ENCODE assay signal across 8 cellular contexts in the genomic region with DNA sequence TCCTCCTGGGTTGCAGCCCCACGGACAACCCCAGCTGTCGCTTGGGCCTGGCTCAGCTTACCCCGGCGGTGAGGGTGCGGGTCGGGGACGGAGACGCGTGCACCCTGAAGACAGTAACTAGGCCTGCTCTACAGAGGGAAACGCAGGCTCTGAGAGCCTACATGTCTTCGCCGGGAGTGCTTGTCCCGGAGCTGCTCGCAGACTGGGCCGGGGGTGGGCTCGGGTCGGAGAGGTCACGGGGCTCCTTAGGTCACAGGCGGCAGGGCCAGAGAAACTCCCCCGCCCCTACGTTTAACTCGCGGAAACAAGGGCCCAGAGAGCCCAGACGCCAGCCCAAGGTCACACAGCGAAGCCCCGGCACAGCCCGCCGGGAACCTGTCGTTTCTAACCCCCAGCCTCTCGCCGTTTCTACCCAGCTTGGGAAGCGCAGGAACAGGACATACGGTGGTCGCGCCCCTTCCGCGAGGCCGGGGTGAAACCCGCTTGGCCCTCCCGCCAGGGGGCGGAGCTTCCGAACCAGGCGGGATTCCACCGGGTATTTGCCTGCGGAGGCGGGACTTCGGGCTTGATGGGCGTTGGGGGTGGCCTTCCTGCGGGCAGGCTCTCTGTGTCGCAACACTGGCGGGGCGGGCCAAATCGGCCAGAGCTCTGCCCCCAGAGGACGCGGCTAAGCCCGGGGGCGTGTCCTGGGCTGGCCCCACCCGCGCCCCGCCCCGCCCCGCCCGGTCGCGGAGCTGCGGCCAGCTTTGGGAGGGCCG. TPM values are rescaled to one million over a fixed set of nuclear protein-coding genes. Genes with fewer than 3 reads are reported as not detected.
A peak's percentile ranks its signal among the peaks of the same experiment; 100 is the strongest.
DNase-seq lines count a peak whose midpoint lies in the region; FAIRE-seq and TF ChIP-seq lines count a peak whose summit lies in the region.

A gene with protein sequence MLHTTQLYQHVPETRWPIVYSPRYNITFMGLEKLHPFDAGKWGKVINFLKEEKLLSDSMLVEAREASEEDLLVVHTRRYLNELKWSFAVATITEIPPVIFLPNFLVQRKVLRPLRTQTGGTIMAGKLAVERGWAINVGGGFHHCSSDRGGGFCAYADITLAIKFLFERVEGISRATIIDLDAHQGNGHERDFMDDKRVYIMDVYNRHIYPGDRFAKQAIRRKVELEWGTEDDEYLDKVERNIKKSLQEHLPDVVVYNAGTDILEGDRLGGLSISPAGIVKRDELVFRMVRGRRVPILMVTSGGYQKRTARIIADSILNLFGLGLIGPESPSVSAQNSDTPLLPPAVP (plus strand): TSS at position 725 of the 758 bp plus-strand sequence. CDS start 42 bp downstream, outside the sequence.

- H3F3A ChIP-seq in MM.1S (ENCODE audit: insufficient read depth, low read length), result no peaks in the 10 kb centered on the region

- H3K9me2 ChIP-seq in MM.1S (replicated peaks; ENCODE audit: insufficient read depth, low read length), result no peaks in the 10 kb centered on the region

- H3K4me1 ChIP-seq in HAP-1, result peaks cover 21% of the 10 kb centered on the region
- no peaks in the 10 kb centered on the region for H3K4me1 ChIP-seq in MM.1S (ENCODE audit: low read length)
- peaks cover 8 to 19% of the 10 kb centered on the region in 2 donors for H3K4me1 ChIP-seq in neuronal stem cell (ENCODE audit: control insufficient read depth in 2 of 2, insufficient read depth in 1 of 2, low read depth in 1 of 2, low read length in 2 of 2)
- H3K4me1 ChIP-seq in subcutaneous abdominal adipose tissue (ENCODE audit: control insufficient read depth in 5 of 5, insufficient read depth in 5 of 5, low read length in 5 of 5), result peaks cover 3 to 24% (median 16%) of the 10 kb centered on the region in 5 donors

- in situ Hi-C loops in HAP-1 (cut with MboI; ENCODE audit: low sequenced_read_pairs), result no loop called here

- H2BK12ac ChIP-seq in neuronal stem cell (ENCODE audit: low read length), result no peak within 1 kb of the TSS

- peak within 1 kb of the TSS; percentile 50 for H2AK5ac ChIP-seq in neuronal stem cell (ENCODE audit: low read depth, low read length)

- H2AFZ ChIP-seq in MM.1S (ENCODE audit: low read length) (peak within 1 kb of the TSS; percentile 94), neuronal stem cell (ENCODE audit: low read length) (peak within 1 kb of the TSS; percentile 80)

- H3K36me3 ChIP-seq in HAP-1 (replicated peaks) (no peaks in the 10 kb centered on the region), MM.1S (replicated peaks; ENCODE audit: insufficient read depth, low read length) (no peaks in the 10 kb centered on the region), neuronal stem cell (replicated peaks in 1 of 2; ENCODE audit: control insufficient read depth in 2 of 2, insufficient read depth in 2 of 2, low read length in 2 of 2) (no peaks in the 10 kb centered on the region), subcutaneous abdominal adipose tissue (ENCODE audit: control insufficient read depth in 5 of 5, insufficient read depth in 5 of 5, low read length in 5 of 5) (no peaks in the 10 kb centered on the region)

- no peak within 1 kb of the TSS for H4K8ac ChIP-seq in neuronal stem cell (ENCODE audit: low read depth, low read length)

- no peaks in the 10 kb centered on the region for H4K20me1 ChIP-seq in MM.1S (ENCODE audit: insufficient read depth, low read length)

- no peaks in the 10 kb centered on the region for H3K79me2 ChIP-seq in MM.1S (ENCODE audit: low read length)

- TF ChIP-seq CTCF in MM.1S (IDR thresholded peaks at IDR 0.05; ENCODE audit: low read length), result no peak

- H2BK120ac ChIP-seq in neuronal stem cell (ENCODE audit: low read depth, low read length), result peak within 1 kb of the TSS; percentile 90

- H3K4me2 ChIP-seq in MM.1S (ENCODE audit: low read depth, low read length) (peak within 1 kb of the TSS; percentile 74), neuronal stem cell (ENCODE audit: insufficient read depth, low read length, poor library complexity, severe bottlenecking) (peak within 1 kb of the TSS; percentile 84)

- peak; percentile 79 for FAIRE-seq in G401.6 (lab: Jason Lieb, UNC)

- H2BK15ac ChIP-seq in neuronal stem cell (ENCODE audit: low read length), result peak within 1 kb of the TSS; percentile 53

- peak within 1 kb of the TSS; percentile 97 for H3K18ac ChIP-seq in neuronal stem cell (ENCODE audit: low read length)

- H3K4ac ChIP-seq in neuronal stem cell (ENCODE audit: low read length), result no peak within 1 kb of the TSS

- H2BK5ac ChIP-seq in neuronal stem cell (ENCODE audit: low read length), result peak within 1 kb of the TSS; percentile 91

- H3K79me1 ChIP-seq in neuronal stem cell (ENCODE audit: low read depth, low read length), result no peaks in the 10 kb centered on the region

- peak; percentile 96 to 100 for DNase-seq in HAP-1 (ENCODE audit: low spot score in 2 of 2)
- peak; percentile 99 for DNase-seq in MM.1S
- DNase-seq in SIG-M5 (lab: John Stamatoyannopoulos, UW), result peak; percentile 60
- peak; percentile 83 to 98 (median 94) for DNase-seq in activated naive CD4-positive, alpha-beta T cell (lab: John Stamatoyannopoulos, UW)
- peak; percentile 91 for DNase-seq in foreskin melanocyte
- peak; percentile 98 for DNase-seq in neuronal stem cell (ENCODE audit: low spot score)

- peak within 1 kb of the TSS; percentile 53 for H3K4me3 ChIP-seq in HAP-1
- H3K4me3 ChIP-seq in MM.1S (ENCODE audit: low read length), result peak within 1 kb of the TSS; percentile 80
- peak within 1 kb of the TSS; percentile 54 to 85 for H3K4me3 ChIP-seq in neuronal stem cell (ENCODE audit: low read length in 2 of 2)
- peak within 1 kb of the TSS; percentile 46 to 86 (median 80) for H3K4me3 ChIP-seq in subcutaneous abdominal adipose tissue (ENCODE audit: low read depth in 1 of 5, low read length in 5 of 5)

- peak within 1 kb of the TSS; percentile 65 for H3K14ac ChIP-seq in neuronal stem cell (ENCODE audit: low read length)

- WGBS in neuronal stem cell (ENCODE audit: extremely low coverage in 2 of 2, insufficient read length in 2 of 2, insufficient replicate concordance in 1 of 2), 2 donors, result no CpG with 5 or more reads among the region's 67 CpGs

- peak within 1 kb of the TSS; percentile 76 for H3K9ac ChIP-seq in MM.1S (ENCODE audit: low read length)
- H3K9ac ChIP-seq in neuronal stem cell (ENCODE audit: low read depth, low read length, poor library complexity), result peak within 1 kb of the TSS; percentile 96
- peak within 1 kb of the TSS in 4 of 5 donors; percentile 84 to 93 (median 88) for H3K9ac ChIP-seq in subcutaneous abdominal adipose tissue (ENCODE audit: low read length in 5 of 5)

- H3K27ac ChIP-seq in MM.1S (ENCODE audit: low read length) (no peak within 1 kb of the TSS), neuronal stem cell (replicated peaks; ENCODE audit: low read length) (peak within 1 kb of the TSS; percentile 94), subcutaneous abdominal adipose tissue (ENCODE audit: low read depth, low read length) (peak within 1 kb of the TSS; percentile 79)

- H3K23ac ChIP-seq in neuronal stem cell (ENCODE audit: low read depth, low read length, poor library complexity), result peak within 1 kb of the TSS; percentile 83

- no peaks in the 10 kb centered on the region for H3K27me3 ChIP-seq in HAP-1 (ENCODE audit: low read depth)
- no peaks in the 10 kb centered on the region for H3K27me3 ChIP-seq in MM.1S (replicated peaks; ENCODE audit: insufficient read depth, low read length)
- H3K27me3 ChIP-seq in neuronal stem cell (ENCODE audit: control insufficient read depth in 3 of 3, insufficient read depth in 3 of 3, low read depth in 1 of 3, low read length in 3 of 3), result peaks cover 0 to 9% (median 0%) of the 10 kb centered on the region in 3 experiments
- H3K27me3 ChIP-seq in subcutaneous abdominal adipose tissue (ENCODE audit: control insufficient read depth in 5 of 5, insufficient read depth in 4 of 5, low read length in 5 of 5), result peaks cover 0 to 3% (median 0%) of the 10 kb centered on the region in 5 donors

- no peaks in the 10 kb centered on the region for H3K9me3 ChIP-seq in HAP-1
- H3K9me3 ChIP-seq in MM.1S (replicated peaks; ENCODE audit: insufficient read depth, low read length), result no peaks in the 10 kb centered on the region
- no peaks in the 10 kb centered on the region for H3K9me3 ChIP-seq in neuronal stem cell (replicated peaks in 1 of 2; ENCODE audit: control insufficient read depth in 2 of 2, insufficient read depth in 1 of 2, low read depth in 1 of 2, low read length in 2 of 2)
- no peaks in the 10 kb centered on the region for H3K9me3 ChIP-seq in subcutaneous abdominal adipose tissue (ENCODE audit: control insufficient read depth in 5 of 5, low read length in 5 of 5)

- no peak within 1 kb of the TSS for H4K91ac ChIP-seq in neuronal stem cell (ENCODE audit: low read depth, low read length, poor library complexity)

RNA-seq across cellular contexts. Expression of the gene that starts here (rescaled TPM):
- 7.3 TPM for polyA plus RNA-seq in neuronal stem cell (2013, experiment 1 of 2)
- 7.6 TPM for polyA plus RNA-seq in neuronal stem cell (2013, experiment 2 of 2)
